ENCODE assay signal across 19 cellular contexts in genomic region chr1:42927920-42928505, GRCh38. TPM values are rescaled to one million over a fixed set of nuclear protein-coding genes. Genes with fewer than 3 reads are reported as not detected.
DNase-seq lines count a peak whose midpoint lies in the region; ATAC-seq and TF ChIP-seq lines count a peak whose summit lies in the region.
"Had no signal": no experiment of that assay in that cellular context is flagged by ENCODE, and none has a peak within 500 bp of the region (broad histone marks: within the 10 kb centered on the region; RNA-seq: fewer than 3 reads in every experiment).

No MANE protein-coding gene starts in this region.

- no peak overlapping the region for H2BK120ac ChIP-seq in neuronal stem cell (ENCODE audit: low read depth, low read length)

- TF ChIP-seq CTCF in HCT116 (IDR thresholded peaks at IDR 0.05 in 2 of 3, conservative IDR thresholded peaks at IDR 0.05 in 1 of 3; ENCODE audit: borderline replicate concordance in 1 of 3, insufficient read depth in 1 of 3, low read depth in 2 of 3, low read length in 2 of 3), result no peak

- no peaks in the 10 kb centered on the region for H3K9me2 ChIP-seq in HCT116 (ENCODE audit: insufficient read depth)

- DNase-seq in activated CD8-positive, alpha-beta memory T cell treated with anti-CD3 and anti-CD28 coated beads, Interleukin-2, amount 10 ng/mL, durations not matched to agents 7 days and 5 days, result no peak
- no peak for DNase-seq in activated CD8-positive, alpha-beta memory T cell treated with anti-CD3 and anti-CD28 coated beads, Interleukin-2, amount 50 U/mL, for 48 hours
- DNase-seq in HCT116 (ENCODE audit: low read depth, low spot score) (no peak), neuronal stem cell (ENCODE audit: low spot score) (no peak), NOMO-1 (lab: John Stamatoyannopoulos, UW; ENCODE audit: unreplicated experiment in 2 of 2) (no peak), HUDEP-2 (lab: John Stamatoyannopoulos, UW; ENCODE audit: unreplicated experiment in 76 of 76) (no peak), sciatic nerve (ENCODE audit: low spot score) (no peak)
- DNase-seq in activated naive CD8-positive, alpha-beta T cell treated with anti-CD3 and anti-CD28 coated beads, Interleukin-2, amount 10 ng/mL, durations not matched to agents 7 days and 5 days, result no peak
- DNase-seq: ACHN; colonic mucosa; HFFc6; left lung; MG63; NCI-H2107; NK-92 treated with Interleukin-12 subunit alpha and Interleukin-12 subunit beta, amount 100 ng/mL, for 24 hours; SHP77 treated with DMSO at 0.1 percent for 48 hours; stimulated activated CD4-positive, alpha-beta T cell treated with anti-CD3 and anti-CD28 coated beads, Interleukin-12 subunit alpha, Interleukin-12 subunit beta, amount 100 ng/mL, for 4 hours had no signal

- peaks cover 78% of the 10 kb centered on the region for H3K4me1 Mint-ChIP-seq in activated CD8-positive, alpha-beta memory T cell treated with anti-CD3 and anti-CD28 coated beads, Interleukin-2, amount 10 ng/mL, durations not matched to agents 7 days and 5 days
- H3K4me1 Mint-ChIP-seq in activated naive CD8-positive, alpha-beta T cell treated with anti-CD3 and anti-CD28 coated beads, Interleukin-2, amount 10 ng/mL, durations not matched to agents 7 days and 5 days, result peaks cover 64% of the 10 kb centered on the region

- H3K79me1 ChIP-seq in neuronal stem cell (ENCODE audit: low read depth, low read length), result peaks cover 19% of the 10 kb centered on the region

- no peaks in the 10 kb centered on the region for H3K27me3 Mint-ChIP-seq in activated CD8-positive, alpha-beta memory T cell treated with anti-CD3 and anti-CD28 coated beads, Interleukin-2, amount 10 ng/mL, durations not matched to agents 7 days and 5 days
- H3K27me3 Mint-ChIP-seq in activated naive CD8-positive, alpha-beta T cell treated with anti-CD3 and anti-CD28 coated beads, Interleukin-2, amount 10 ng/mL, durations not matched to agents 7 days and 5 days, result no peaks in the 10 kb centered on the region

- H3K23ac ChIP-seq in neuronal stem cell (ENCODE audit: low read depth, low read length, poor library complexity), result no peak overlapping the region

- H4K20me1 ChIP-seq in HCT116 (ENCODE audit: insufficient read depth), result no peaks in the 10 kb centered on the region

- no peak overlapping the region for H3K14ac ChIP-seq in neuronal stem cell (ENCODE audit: low read length)

- peaks cover 27 to 45% of the 10 kb centered on the region in 2 experiments for H3K36me3 ChIP-seq in HCT116 (ENCODE audit: control insufficient read depth in 1 of 2, insufficient read depth in 2 of 2, low read length in 2 of 2)
- H3K36me3 ChIP-seq in neuronal stem cell (replicated peaks in 1 of 2; ENCODE audit: control insufficient read depth in 2 of 2, insufficient read depth in 2 of 2, low read length in 2 of 2), result peaks cover 67 to 90% of the 10 kb centered on the region in 2 donors

- TF ChIP-seq POLR2A in HCT116 (IDR thresholded peaks at IDR 0.05; ENCODE audit: borderline replicate concordance, extremely low read depth, insufficient read depth, insufficient read length), result no peak

- ATAC-seq in activated CD8-positive, alpha-beta memory T cell treated with anti-CD3 and anti-CD28 coated beads, Interleukin-2, amount 10 ng/mL, durations not matched to agents 7 days and 5 days, result no peak
- no peak for ATAC-seq in HCT116
- ATAC-seq in activated naive CD8-positive, alpha-beta T cell treated with anti-CD3 and anti-CD28 coated beads, Interleukin-2, amount 10 ng/mL, durations not matched to agents 7 days and 5 days (ENCODE audit: low read depth), result no peak
- no peak for ATAC-seq in sciatic nerve
- ATAC-seq: esophagus mucosa, left lung had no signal

- H2BK12ac ChIP-seq in neuronal stem cell (ENCODE audit: low read length), result no peak overlapping the region

- no TSS peak for BruUV-seq in HCT116 (replicated peaks; lab: Mats Ljungman, UMichigan)

- WGBS in neuronal stem cell (ENCODE audit: extremely low coverage in 2 of 2, insufficient read length in 2 of 2, insufficient replicate concordance in 1 of 2), 2 donors, result no CpG with 5 or more reads among the region's 10 CpGs

- RAD21 ChIA-PET in HCT116 (lab: Charles Lee; ENCODE audit: low non-redundant PET in 1 of 2, low total read pairs in 2 of 2, uncharacterized antibody in 2 of 2, unreplicated experiment in 2 of 2), result no interaction called here

- H3K4me2 ChIP-seq in HCT116 (ENCODE audit: low read length) (no peak overlapping the region), neuronal stem cell (ENCODE audit: insufficient read depth, low read length, poor library complexity, severe bottlenecking) (no peak overlapping the region)

- CTCF ChIA-PET in activated CD8-positive, alpha-beta memory T cell treated with anti-CD3 and anti-CD28 coated beads, Interleukin-2, amount 10 ng/mL, durations not matched to agents 7 days and 5 days (lab: Charles Lee), result interaction anchor here (7.4 to 8.5 kb wide), 2 partner anchors 26 to 144 kb away, joined by 52 to 172 read pairs; no protein-coding TSS in a partner anchor
- CTCF ChIA-PET in HCT116 (lab: Charles Lee), result no interaction called here

- H2AFZ ChIP-seq in HCT116 (ENCODE audit: low read depth, low read length, poor library complexity, severe bottlenecking) (no peak overlapping the region), neuronal stem cell (ENCODE audit: low read length) (no peak overlapping the region)

- no peak overlapping the region for H2BK15ac ChIP-seq in neuronal stem cell (ENCODE audit: low read length)

- H3K9me3 ChIP-seq in HCT116 (ENCODE audit: control insufficient read depth in 1 of 2, insufficient read depth in 1 of 2, low read depth in 1 of 2, low read length in 2 of 2), result no peaks in the 10 kb centered on the region
- peaks cover 0 to 6% of the 10 kb centered on the region in 2 donors for H3K9me3 ChIP-seq in neuronal stem cell (replicated peaks in 1 of 2; ENCODE audit: control insufficient read depth in 2 of 2, insufficient read depth in 1 of 2, low read depth in 1 of 2, low read length in 2 of 2)
- H3K9me3 ChIP-seq: colonic mucosa, left lung, MG63, thoracic aorta had no signal

- POLR2A ChIA-PET in HCT116 (lab: Charles Lee), result no interaction called here
- POLR2A ChIA-PET in activated naive CD8-positive, alpha-beta T cell treated with anti-CD3 and anti-CD28 coated beads, Interleukin-2, amount 10 ng/mL, durations not matched to agents 7 days and 5 days (lab: Charles Lee), result no interaction called here

- H3K27ac Mint-ChIP-seq in activated CD8-positive, alpha-beta memory T cell treated with anti-CD3 and anti-CD28 coated beads, Interleukin-2, amount 10 ng/mL, durations not matched to agents 7 days and 5 days, result peak overlapping the region; percentile 77
- peak overlapping the region; percentile 98 for H3K27ac Mint-ChIP-seq in activated naive CD8-positive, alpha-beta T cell treated with anti-CD3 and anti-CD28 coated beads, Interleukin-2, amount 10 ng/mL, durations not matched to agents 7 days and 5 days
- H3K27ac Mint-ChIP-seq: HFFc6 had no signal

- TF ChIP-seq RAD21 in HCT116 (IDR thresholded peaks at IDR 0.05; ENCODE audit: low read depth), result no peak

- no peak overlapping the region for H3K4ac ChIP-seq in neuronal stem cell (ENCODE audit: low read length)

- no peaks in the 10 kb centered on the region for H3K9me3 Mint-ChIP-seq in activated CD8-positive, alpha-beta memory T cell treated with anti-CD3 and anti-CD28 coated beads, Interleukin-2, amount 10 ng/mL, durations not matched to agents 7 days and 5 days (ENCODE audit: low read depth)
- H3K9me3 Mint-ChIP-seq in activated naive CD8-positive, alpha-beta T cell treated with anti-CD3 and anti-CD28 coated beads, Interleukin-2, amount 10 ng/mL, durations not matched to agents 7 days and 5 days, result no peaks in the 10 kb centered on the region
- H3K9me3 Mint-ChIP-seq: HFFc6 had no signal

- no peak overlapping the region for H2BK5ac ChIP-seq in neuronal stem cell (ENCODE audit: low read length)

- no peak overlapping the region for H3K4me3 ChIP-seq in HCT116 (replicated peaks in 1 of 2; ENCODE audit: low read depth in 1 of 2, low read length in 2 of 2)
- no peak overlapping the region for H3K4me3 ChIP-seq in neuronal stem cell (ENCODE audit: low read length in 2 of 2)
- H3K4me3 ChIP-seq: colonic mucosa, left lung, MG63, thoracic aorta had no signal

- H3K18ac ChIP-seq in neuronal stem cell (ENCODE audit: low read length), result no peak overlapping the region

- peaks cover 31% of the 10 kb centered on the region for H3K79me2 ChIP-seq in HCT116 (ENCODE audit: insufficient read depth, low read length)

- H3K27me3 ChIP-seq in HCT116 (ENCODE audit: insufficient read depth, low read length), result no peaks in the 10 kb centered on the region
- no peaks in the 10 kb centered on the region for H3K27me3 ChIP-seq in neuronal stem cell (ENCODE audit: control insufficient read depth in 3 of 3, insufficient read depth in 3 of 3, low read depth in 1 of 3, low read length in 3 of 3)
- H3K27me3 ChIP-seq: colonic mucosa, left lung, MG63 had no signal

- H4K8ac ChIP-seq in neuronal stem cell (ENCODE audit: low read depth, low read length), result no peak overlapping the region

- peaks cover 60% of the 10 kb centered on the region for H3K36me3 Mint-ChIP-seq in activated CD8-positive, alpha-beta memory T cell treated with anti-CD3 and anti-CD28 coated beads, Interleukin-2, amount 10 ng/mL, durations not matched to agents 7 days and 5 days
- H3K36me3 Mint-ChIP-seq in activated naive CD8-positive, alpha-beta T cell treated with anti-CD3 and anti-CD28 coated beads, Interleukin-2, amount 10 ng/mL, durations not matched to agents 7 days and 5 days, result peaks cover 45% of the 10 kb centered on the region

- no peak overlapping the region for H3K4me3 Mint-ChIP-seq in activated CD8-positive, alpha-beta memory T cell treated with anti-CD3 and anti-CD28 coated beads, Interleukin-2, amount 10 ng/mL, durations not matched to agents 7 days and 5 days
- H3K4me3 Mint-ChIP-seq in activated naive CD8-positive, alpha-beta T cell treated with anti-CD3 and anti-CD28 coated beads, Interleukin-2, amount 10 ng/mL, durations not matched to agents 7 days and 5 days, result no peak overlapping the region
- H3K4me3 Mint-ChIP-seq: HFFc6 had no signal

- H2AK5ac ChIP-seq in neuronal stem cell (ENCODE audit: low read depth, low read length), result no peak overlapping the region

- H3K9ac ChIP-seq in HCT116 (ENCODE audit: low read length) (no peak overlapping the region), neuronal stem cell (ENCODE audit: low read depth, low read length, poor library complexity) (no peak overlapping the region)

- no peak overlapping the region for H4K91ac ChIP-seq in neuronal stem cell (ENCODE audit: low read depth, low read length, poor library complexity)

- H3K27ac ChIP-seq in HCT116 (ENCODE audit: low read depth, low read length) (peak overlapping the region; percentile 25; the same call in 1 of the 2 replicates), neuronal stem cell (replicated peaks; ENCODE audit: low read length) (peak overlapping the region; percentile 34)
- H3K27ac ChIP-seq: colonic mucosa, left lung, thoracic aorta had no signal

- H3K4me1 ChIP-seq in HCT116 (ENCODE audit: control insufficient read depth in 1 of 2, insufficient read depth in 2 of 2, low read length in 2 of 2), result peaks cover 29 to 61% of the 10 kb centered on the region in 2 experiments
- H3K4me1 ChIP-seq in neuronal stem cell (ENCODE audit: control insufficient read depth in 2 of 2, insufficient read depth in 1 of 2, low read depth in 1 of 2, low read length in 2 of 2), result peaks cover 6 to 28% of the 10 kb centered on the region in 2 donors

- intact Hi-C loops in HCT116 (cut with micrococcal nuclease), result no loop called here
- intact Hi-C loops in sciatic nerve (cut with DNase I), result no loop called here

RNA-seq across cellular contexts. Expression of gene SLC2A1, which starts 30.7 kb away (rescaled TPM):
- 100 to 1,000 TPM; 113 to 140 TPM for total RNA-seq in activated CD8-positive, alpha-beta memory T cell treated with anti-CD3 and anti-CD28 coated beads, Interleukin-2, amount 10 ng/mL, durations not matched to agents 7 days and 5 days
- 248 TPM for total RNA-seq in HCT116 (2021; ENCODE audit: unreplicated experiment)
- 419 and 518 TPM in 2 replicates for polyA plus RNA-seq in HCT116 (2012)
- total RNA-seq in activated naive CD8-positive, alpha-beta T cell treated with anti-CD3 and anti-CD28 coated beads, Interleukin-2, amount 10 ng/mL, durations not matched to agents 7 days and 5 days, result 10 to 100 TPM; 80.8 to 82.3 TPM
- 350 TPM for polyA plus RNA-seq in neuronal stem cell (2013, experiment 1 of 2)
- polyA plus RNA-seq in neuronal stem cell (2013, experiment 2 of 2), result 351 TPM
- total RNA-seq in sciatic nerve, result 968 TPM
